In the genomic region with DNA sequence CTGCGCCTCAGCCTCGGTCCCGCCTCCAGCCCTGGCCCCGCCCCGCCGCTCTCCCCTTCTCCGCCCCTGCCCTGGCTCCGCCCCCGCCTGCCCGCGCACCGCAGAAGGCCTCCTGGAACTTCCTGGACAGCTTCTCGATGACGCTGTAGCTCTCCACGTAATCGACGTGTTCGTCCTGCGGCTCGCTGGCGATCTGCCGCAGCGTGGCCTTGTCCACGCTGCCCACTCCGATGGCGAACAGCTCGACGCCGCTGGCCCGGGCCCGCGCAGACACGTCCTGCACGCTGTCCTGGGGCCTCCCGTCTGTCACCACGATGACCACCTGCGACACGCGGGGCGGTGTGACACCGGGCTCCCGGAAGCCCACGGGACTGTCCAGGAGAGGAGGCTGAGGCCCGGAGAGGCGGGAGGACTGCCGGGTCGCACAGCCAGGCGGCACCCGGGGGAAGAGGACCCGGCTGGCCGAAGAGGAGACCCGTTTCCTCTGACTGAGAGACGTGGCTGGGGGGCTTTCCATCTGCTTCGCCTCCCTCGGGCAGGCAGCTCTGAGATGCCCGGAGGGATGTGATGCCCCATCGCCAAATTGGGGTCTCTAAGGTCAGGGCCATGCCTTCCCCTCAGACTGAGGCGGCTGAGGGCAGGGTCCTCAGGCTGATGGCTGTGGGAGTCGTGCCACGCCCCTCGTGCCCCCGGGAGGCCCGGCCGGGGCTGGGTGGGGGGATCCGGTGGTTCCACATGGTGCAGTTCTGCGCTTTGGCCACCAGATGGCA, we compare ENCODE assay signal across 1 cellular context.
TF ChIP-seq lines count a peak whose summit lies in the region.

No MANE protein-coding gene starts in this region.

TF ChIP-seq in HEK293, 187 proteins besides CTCF, POLR2A, EP300 and RAD21 (continued from another document and continues in another):
- TF ChIP-seq, protein P1, sequence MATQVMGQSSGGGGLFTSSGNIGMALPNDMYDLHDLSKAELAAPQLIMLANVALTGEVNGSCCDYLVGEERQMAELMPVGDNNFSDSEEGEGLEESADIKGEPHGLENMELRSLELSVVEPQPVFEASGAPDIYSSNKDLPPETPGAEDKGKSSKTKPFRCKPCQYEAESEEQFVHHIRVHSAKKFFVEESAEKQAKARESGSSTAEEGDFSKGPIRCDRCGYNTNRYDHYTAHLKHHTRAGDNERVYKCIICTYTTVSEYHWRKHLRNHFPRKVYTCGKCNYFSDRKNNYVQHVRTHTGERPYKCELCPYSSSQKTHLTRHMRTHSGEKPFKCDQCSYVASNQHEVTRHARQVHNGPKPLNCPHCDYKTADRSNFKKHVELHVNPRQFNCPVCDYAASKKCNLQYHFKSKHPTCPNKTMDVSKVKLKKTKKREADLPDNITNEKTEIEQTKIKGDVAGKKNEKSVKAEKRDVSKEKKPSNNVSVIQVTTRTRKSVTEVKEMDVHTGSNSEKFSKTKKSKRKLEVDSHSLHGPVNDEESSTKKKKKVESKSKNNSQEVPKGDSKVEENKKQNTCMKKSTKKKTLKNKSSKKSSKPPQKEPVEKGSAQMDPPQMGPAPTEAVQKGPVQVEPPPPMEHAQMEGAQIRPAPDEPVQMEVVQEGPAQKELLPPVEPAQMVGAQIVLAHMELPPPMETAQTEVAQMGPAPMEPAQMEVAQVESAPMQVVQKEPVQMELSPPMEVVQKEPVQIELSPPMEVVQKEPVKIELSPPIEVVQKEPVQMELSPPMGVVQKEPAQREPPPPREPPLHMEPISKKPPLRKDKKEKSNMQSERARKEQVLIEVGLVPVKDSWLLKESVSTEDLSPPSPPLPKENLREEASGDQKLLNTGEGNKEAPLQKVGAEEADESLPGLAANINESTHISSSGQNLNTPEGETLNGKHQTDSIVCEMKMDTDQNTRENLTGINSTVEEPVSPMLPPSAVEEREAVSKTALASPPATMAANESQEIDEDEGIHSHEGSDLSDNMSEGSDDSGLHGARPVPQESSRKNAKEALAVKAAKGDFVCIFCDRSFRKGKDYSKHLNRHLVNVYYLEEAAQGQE (tag by site-specific recombination; IDR thresholded peaks at IDR 0.05), result peak; percentile 62
- TF ChIP-seq ZNF311 (tag by site-specific recombination; IDR thresholded peaks at IDR 0.05; ENCODE audit: borderline replicate concordance) (no peak), KLF16 (tag by site-specific recombination; IDR thresholded peaks at IDR 0.05) (0 out of 2 replicates have a peak, but pooled peaks have one; percentile 51), ZNF768 (tag by site-specific recombination; IDR thresholded peaks at IDR 0.05) (no peak), ZNF2 (tag by site-specific recombination; IDR thresholded peaks at IDR 0.05) (peak; percentile 63; the same call in 1 of the 2 replicates), ZXDB (tag by site-specific recombination; IDR thresholded peaks at IDR 0.05) (peak; percentile 62), ZNF654 (tag by site-specific recombination; IDR thresholded peaks at IDR 0.05; ENCODE audit: low read depth) (peak; percentile 93), KLF7 (tag by site-specific recombination; IDR thresholded peaks at IDR 0.05; ENCODE audit: borderline replicate concordance) (peak; percentile 20; the same call in 1 of the 2 replicates), ZNF76 (tag by site-specific recombination; IDR thresholded peaks at IDR 0.05; ENCODE audit: borderline replicate concordance, low read depth) (peak; percentile 63; the same call in 1 of the 2 replicates), ZEB2 (tag by site-specific recombination; IDR thresholded peaks at IDR 0.05) (peak; percentile 90), ZNF350 (tag by site-specific recombination; IDR thresholded peaks at IDR 0.05) (no peak), ZNF501 (tag by site-specific recombination; IDR thresholded peaks at IDR 0.05) (peak; percentile 36; the same call in 1 of the 2 replicates), ZNF221 (tag by site-specific recombination; IDR thresholded peaks at IDR 0.05; ENCODE audit: borderline replicate concordance) (no peak), ZNF10 (tag by site-specific recombination; IDR thresholded peaks at IDR 0.05) (no peak), ZNF664 (tag by site-specific recombination; IDR thresholded peaks at IDR 0.05) (no peak), ZIC2 (tag by site-specific recombination; IDR thresholded peaks at IDR 0.05) (peak; percentile 37; the same call in 1 of the 2 replicates), ZNF792 (tag by site-specific recombination; IDR thresholded peaks at IDR 0.05) (no peak), ZNF548 (tag by site-specific recombination; IDR thresholded peaks at IDR 0.05) (no peak), BCL11A (tag by site-specific recombination; IDR thresholded peaks at IDR 0.05; ENCODE audit: low read depth) (peak; percentile 96), ZNF138 (tag by site-specific recombination; IDR thresholded peaks at IDR 0.05; ENCODE audit: borderline replicate concordance) (no peak), ZNF324 (tag by site-specific recombination; IDR thresholded peaks at IDR 0.05) (peak; percentile 64), KLF1 (tag by site-specific recombination; IDR thresholded peaks at IDR 0.05) (peak; percentile 79; the same call in 1 of the 2 replicates), GLIS2 (tag by site-specific recombination; IDR thresholded peaks at IDR 0.05) (peak; percentile 98), FEZF1 (tag by site-specific recombination; IDR thresholded peaks at IDR 0.05) (no peak), ZNF394 (tag by site-specific recombination; IDR thresholded peaks at IDR 0.05; ENCODE audit: borderline replicate concordance) (peak; percentile 15; the same call in 1 of the 2 replicates), ZNF510 (tag by site-specific recombination; IDR thresholded peaks at IDR 0.05; ENCODE audit: insufficient replicate concordance) (no peak), ZNF626 (tag by site-specific recombination; IDR thresholded peaks at IDR 0.05) (no peak), KLF9 (tag by site-specific recombination; IDR thresholded peaks at IDR 0.05; ENCODE audit: low read depth) (peak; percentile 95), ZNF341 (tag by site-specific recombination; IDR thresholded peaks at IDR 0.05; ENCODE audit: low read depth) (no peak; the same call in 1 of the 2 replicates), ZNF473 (tag by site-specific recombination; IDR thresholded peaks at IDR 0.05) (no peak), ZNF776 (tag by site-specific recombination; IDR thresholded peaks at IDR 0.05; ENCODE audit: borderline replicate concordance) (no peak), ZNF335 (tag by site-specific recombination; conservative IDR thresholded peaks at IDR 0.05) (peak; percentile 96)
- TF ChIP-seq, protein P2, sequence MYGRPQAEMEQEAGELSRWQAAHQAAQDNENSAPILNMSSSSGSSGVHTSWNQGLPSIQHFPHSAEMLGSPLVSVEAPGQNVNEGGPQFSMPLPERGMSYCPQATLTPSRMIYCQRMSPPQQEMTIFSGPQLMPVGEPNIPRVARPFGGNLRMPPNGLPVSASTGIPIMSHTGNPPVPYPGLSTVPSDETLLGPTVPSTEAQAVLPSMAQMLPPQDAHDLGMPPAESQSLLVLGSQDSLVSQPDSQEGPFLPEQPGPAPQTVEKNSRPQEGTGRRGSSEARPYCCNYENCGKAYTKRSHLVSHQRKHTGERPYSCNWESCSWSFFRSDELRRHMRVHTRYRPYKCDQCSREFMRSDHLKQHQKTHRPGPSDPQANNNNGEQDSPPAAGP (tag by site-specific recombination; IDR thresholded peaks at IDR 0.05), result 0 out of 2 replicates have a peak, but pooled peaks have one; percentile 38
- TF ChIP-seq, protein P3, sequence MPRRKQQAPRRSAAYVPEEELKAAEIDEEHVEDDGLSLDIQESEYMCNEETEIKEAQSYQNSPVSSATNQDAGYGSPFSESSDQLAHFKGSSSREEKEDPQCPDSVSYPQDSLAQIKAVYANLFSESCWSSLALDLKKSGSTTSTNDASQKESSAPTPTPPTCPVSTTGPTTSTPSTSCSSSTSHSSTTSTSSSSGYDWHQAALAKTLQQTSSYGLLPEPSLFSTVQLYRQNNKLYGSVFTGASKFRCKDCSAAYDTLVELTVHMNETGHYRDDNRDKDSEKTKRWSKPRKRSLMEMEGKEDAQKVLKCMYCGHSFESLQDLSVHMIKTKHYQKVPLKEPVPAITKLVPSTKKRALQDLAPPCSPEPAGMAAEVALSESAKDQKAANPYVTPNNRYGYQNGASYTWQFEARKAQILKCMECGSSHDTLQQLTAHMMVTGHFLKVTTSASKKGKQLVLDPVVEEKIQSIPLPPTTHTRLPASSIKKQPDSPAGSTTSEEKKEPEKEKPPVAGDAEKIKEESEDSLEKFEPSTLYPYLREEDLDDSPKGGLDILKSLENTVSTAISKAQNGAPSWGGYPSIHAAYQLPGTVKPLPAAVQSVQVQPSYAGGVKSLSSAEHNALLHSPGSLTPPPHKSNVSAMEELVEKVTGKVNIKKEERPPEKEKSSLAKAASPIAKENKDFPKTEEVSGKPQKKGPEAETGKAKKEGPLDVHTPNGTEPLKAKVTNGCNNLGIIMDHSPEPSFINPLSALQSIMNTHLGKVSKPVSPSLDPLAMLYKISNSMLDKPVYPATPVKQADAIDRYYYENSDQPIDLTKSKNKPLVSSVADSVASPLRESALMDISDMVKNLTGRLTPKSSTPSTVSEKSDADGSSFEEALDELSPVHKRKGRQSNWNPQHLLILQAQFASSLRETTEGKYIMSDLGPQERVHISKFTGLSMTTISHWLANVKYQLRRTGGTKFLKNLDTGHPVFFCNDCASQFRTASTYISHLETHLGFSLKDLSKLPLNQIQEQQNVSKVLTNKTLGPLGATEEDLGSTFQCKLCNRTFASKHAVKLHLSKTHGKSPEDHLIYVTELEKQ (tag by site-specific recombination; IDR thresholded peaks at IDR 0.05; ENCODE audit: borderline replicate concordance), result no peak
- TF ChIP-seq, protein P4, sequence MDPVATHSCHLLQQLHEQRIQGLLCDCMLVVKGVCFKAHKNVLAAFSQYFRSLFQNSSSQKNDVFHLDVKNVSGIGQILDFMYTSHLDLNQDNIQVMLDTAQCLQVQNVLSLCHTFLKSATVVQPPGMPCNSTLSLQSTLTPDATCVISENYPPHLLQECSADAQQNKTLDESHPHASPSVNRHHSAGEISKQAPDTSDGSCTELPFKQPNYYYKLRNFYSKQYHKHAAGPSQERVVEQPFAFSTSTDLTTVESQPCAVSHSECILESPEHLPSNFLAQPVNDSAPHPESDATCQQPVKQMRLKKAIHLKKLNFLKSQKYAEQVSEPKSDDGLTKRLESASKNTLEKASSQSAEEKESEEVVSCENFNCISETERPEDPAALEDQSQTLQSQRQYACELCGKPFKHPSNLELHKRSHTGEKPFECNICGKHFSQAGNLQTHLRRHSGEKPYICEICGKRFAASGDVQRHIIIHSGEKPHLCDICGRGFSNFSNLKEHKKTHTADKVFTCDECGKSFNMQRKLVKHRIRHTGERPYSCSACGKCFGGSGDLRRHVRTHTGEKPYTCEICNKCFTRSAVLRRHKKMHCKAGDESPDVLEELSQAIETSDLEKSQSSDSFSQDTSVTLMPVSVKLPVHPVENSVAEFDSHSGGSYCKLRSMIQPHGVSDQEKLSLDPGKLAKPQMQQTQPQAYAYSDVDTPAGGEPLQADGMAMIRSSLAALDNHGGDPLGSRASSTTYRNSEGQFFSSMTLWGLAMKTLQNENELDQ (tag by site-specific recombination; IDR thresholded peaks at IDR 0.05; ENCODE audit: low read depth), result no peak
- TF ChIP-seq, protein P5, sequence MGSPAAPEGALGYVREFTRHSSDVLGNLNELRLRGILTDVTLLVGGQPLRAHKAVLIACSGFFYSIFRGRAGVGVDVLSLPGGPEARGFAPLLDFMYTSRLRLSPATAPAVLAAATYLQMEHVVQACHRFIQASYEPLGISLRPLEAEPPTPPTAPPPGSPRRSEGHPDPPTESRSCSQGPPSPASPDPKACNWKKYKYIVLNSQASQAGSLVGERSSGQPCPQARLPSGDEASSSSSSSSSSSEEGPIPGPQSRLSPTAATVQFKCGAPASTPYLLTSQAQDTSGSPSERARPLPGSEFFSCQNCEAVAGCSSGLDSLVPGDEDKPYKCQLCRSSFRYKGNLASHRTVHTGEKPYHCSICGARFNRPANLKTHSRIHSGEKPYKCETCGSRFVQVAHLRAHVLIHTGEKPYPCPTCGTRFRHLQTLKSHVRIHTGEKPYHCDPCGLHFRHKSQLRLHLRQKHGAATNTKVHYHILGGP (tag by site-specific recombination; IDR thresholded peaks at IDR 0.05), result peak; percentile 73; the same call in 1 of the 2 replicates
- TF ChIP-seq, protein P6, sequence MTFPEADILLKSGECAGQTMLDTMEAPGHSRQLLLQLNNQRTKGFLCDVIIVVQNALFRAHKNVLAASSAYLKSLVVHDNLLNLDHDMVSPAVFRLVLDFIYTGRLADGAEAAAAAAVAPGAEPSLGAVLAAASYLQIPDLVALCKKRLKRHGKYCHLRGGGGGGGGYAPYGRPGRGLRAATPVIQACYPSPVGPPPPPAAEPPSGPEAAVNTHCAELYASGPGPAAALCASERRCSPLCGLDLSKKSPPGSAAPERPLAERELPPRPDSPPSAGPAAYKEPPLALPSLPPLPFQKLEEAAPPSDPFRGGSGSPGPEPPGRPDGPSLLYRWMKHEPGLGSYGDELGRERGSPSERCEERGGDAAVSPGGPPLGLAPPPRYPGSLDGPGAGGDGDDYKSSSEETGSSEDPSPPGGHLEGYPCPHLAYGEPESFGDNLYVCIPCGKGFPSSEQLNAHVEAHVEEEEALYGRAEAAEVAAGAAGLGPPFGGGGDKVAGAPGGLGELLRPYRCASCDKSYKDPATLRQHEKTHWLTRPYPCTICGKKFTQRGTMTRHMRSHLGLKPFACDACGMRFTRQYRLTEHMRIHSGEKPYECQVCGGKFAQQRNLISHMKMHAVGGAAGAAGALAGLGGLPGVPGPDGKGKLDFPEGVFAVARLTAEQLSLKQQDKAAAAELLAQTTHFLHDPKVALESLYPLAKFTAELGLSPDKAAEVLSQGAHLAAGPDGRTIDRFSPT (tag by site-specific recombination; IDR thresholded peaks at IDR 0.05), result peak; percentile 86
- TF ChIP-seq, protein P7, sequence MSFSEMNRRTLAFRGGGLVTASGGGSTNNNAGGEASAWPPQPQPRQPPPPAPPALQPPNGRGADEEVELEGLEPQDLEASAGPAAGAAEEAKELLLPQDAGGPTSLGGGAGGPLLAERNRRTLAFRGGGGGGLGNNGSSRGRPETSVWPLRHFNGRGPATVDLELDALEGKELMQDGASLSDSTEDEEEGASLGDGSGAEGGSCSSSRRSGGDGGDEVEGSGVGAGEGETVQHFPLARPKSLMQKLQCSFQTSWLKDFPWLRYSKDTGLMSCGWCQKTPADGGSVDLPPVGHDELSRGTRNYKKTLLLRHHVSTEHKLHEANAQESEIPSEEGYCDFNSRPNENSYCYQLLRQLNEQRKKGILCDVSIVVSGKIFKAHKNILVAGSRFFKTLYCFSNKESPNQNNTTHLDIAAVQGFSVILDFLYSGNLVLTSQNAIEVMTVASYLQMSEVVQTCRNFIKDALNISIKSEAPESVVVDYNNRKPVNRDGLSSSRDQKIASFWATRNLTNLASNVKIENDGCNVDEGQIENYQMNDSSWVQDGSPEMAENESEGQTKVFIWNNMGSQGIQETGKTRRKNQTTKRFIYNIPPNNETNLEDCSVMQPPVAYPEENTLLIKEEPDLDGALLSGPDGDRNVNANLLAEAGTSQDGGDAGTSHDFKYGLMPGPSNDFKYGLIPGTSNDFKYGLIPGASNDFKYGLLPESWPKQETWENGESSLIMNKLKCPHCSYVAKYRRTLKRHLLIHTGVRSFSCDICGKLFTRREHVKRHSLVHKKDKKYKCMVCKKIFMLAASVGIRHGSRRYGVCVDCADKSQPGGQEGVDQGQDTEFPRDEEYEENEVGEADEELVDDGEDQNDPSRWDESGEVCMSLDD (tag by site-specific recombination; IDR thresholded peaks at IDR 0.05), result peak; percentile 34; the same call in 1 of the 2 replicates
- TF ChIP-seq, protein P8, sequence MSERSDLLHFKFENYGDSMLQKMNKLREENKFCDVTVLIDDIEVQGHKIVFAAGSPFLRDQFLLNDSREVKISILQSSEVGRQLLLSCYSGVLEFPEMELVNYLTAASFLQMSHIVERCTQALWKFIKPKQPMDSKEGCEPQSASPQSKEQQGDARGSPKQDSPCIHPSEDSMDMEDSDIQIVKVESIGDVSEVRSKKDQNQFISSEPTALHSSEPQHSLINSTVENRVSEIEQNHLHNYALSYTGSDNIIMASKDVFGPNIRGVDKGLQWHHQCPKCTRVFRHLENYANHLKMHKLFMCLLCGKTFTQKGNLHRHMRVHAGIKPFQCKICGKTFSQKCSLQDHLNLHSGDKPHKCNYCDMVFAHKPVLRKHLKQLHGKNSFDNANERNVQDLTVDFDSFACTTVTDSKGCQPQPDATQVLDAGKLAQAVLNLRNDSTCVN (tag by site-specific recombination; optimal IDR thresholded peaks at IDR 0.05), result peak; percentile 66
